40 cellular contexts compared by ENCODE assay signal in genomic region chr2:208854717-208855116, GRCh38.
"Had no signal": no experiment of that assay in that cellular context is flagged by ENCODE, and none has a peak within 500 bp of the region (broad histone marks: within the 10 kb centered on the region; RNA-seq: fewer than 3 reads in every experiment).

No MANE protein-coding gene starts in this region.

- H3K4me3 Mint-ChIP-seq: activated naive CD4-positive, alpha-beta T cell treated with anti-CD3 and anti-CD28 coated beads for 36 hours; activated naive CD4-positive, alpha-beta T cell treated with anti-CD3 and anti-CD28 coated beads, Interleukin-2, amount 10 ng/mL, durations not matched to agents 7 days and 5 days; activated naive CD4-positive, alpha-beta T cell treated with anti-CD3 and anti-CD28 coated beads, Interleukin-2, amount 50 U/mL, for 24 hours; activated naive CD8-positive, alpha-beta T cell; activated naive CD8-positive, alpha-beta T cell treated with anti-CD3 and anti-CD28 coated beads for 36 hours; activated naive CD8-positive, alpha-beta T cell treated with anti-CD3 and anti-CD28 coated beads, Interleukin-2, amount 10 ng/mL, durations not matched to agents 7 days and 5 days; activated naive CD8-positive, alpha-beta T cell treated with anti-CD3 and anti-CD28 coated beads, Interleukin-2, amount 50 U/mL, for 24 hours; activated T-cell treated with anti-CD3 and anti-CD28 coated beads, Interleukin-2, amount 50 U/mL, for 24 hours; activated T-cell treated with anti-CD3 and anti-CD28 coated beads, Interleukin-2, amount 50 U/mL, for 4 hours; activated T-cell treated with anti-CD3 and anti-CD28 coated beads, Interleukin-2, amount 50 U/mL, for 72 hours; activated T-helper 1 cell treated with anti-CD3 and anti-CD28 coated beads, Interleukin-12 subunit alpha, Interleukin-12 subunit beta, Interleukin-2, Interleukin-4 antibody, amounts not matched to agents 30 ng/mL and 10 ng/mL and 1 ng/mL, durations not matched to agents 14 hours and 24 hours and 36 hours; activated T-helper 17 cell treated with anti-CD3 and anti-CD28 coated beads, Interleukin-2, amount 50 U/mL, for 72 hours; brain; central memory CD8-positive, alpha-beta T cell had no signal

- H3K36me3 Mint-ChIP-seq: activated naive CD4-positive, alpha-beta T cell treated with anti-CD3 and anti-CD28 coated beads, Interleukin-2, amount 10 ng/mL, durations not matched to agents 7 days and 5 days; activated naive CD4-positive, alpha-beta T cell treated with anti-CD3 and anti-CD28 coated beads, Interleukin-2, amount 50 U/mL, for 24 hours; activated naive CD8-positive, alpha-beta T cell; activated naive CD8-positive, alpha-beta T cell treated with anti-CD3 and anti-CD28 coated beads, Interleukin-2, amount 10 ng/mL, durations not matched to agents 7 days and 5 days had no signal

- H3K4me1 Mint-ChIP-seq: activated naive CD4-positive, alpha-beta T cell treated with anti-CD3 and anti-CD28 coated beads, Interleukin-2, amount 10 ng/mL, durations not matched to agents 7 days and 5 days; activated naive CD4-positive, alpha-beta T cell treated with anti-CD3 and anti-CD28 coated beads, Interleukin-2, amount 50 U/mL, for 24 hours; activated naive CD8-positive, alpha-beta T cell treated with anti-CD3 and anti-CD28 coated beads for 36 hours; activated naive CD8-positive, alpha-beta T cell treated with anti-CD3 and anti-CD28 coated beads, Interleukin-2, amount 10 ng/mL, durations not matched to agents 7 days and 5 days; activated naive CD8-positive, alpha-beta T cell treated with anti-CD3 and anti-CD28 coated beads, Interleukin-2, amount 50 U/mL, for 24 hours; activated T-helper 17 cell treated with anti-CD3 and anti-CD28 coated beads, Interleukin-2, amount 50 U/mL, for 72 hours; brain; central memory CD8-positive, alpha-beta T cell had no signal

- H3K4me3 ChIP-seq: adrenal gland, ascending aorta, body of pancreas, breast epithelium, cardiac muscle cell had no signal

- H3K27ac Mint-ChIP-seq: activated naive CD4-positive, alpha-beta T cell treated with anti-CD3 and anti-CD28 coated beads for 36 hours; activated naive CD4-positive, alpha-beta T cell treated with anti-CD3 and anti-CD28 coated beads, Interleukin-2, amount 10 ng/mL, durations not matched to agents 7 days and 5 days; activated naive CD4-positive, alpha-beta T cell treated with anti-CD3 and anti-CD28 coated beads, Interleukin-2, amount 50 U/mL, for 24 hours; activated naive CD4-positive, alpha-beta T cell treated with anti-CD3 and anti-CD28 coated beads, Interleukin-2, amount 50 U/mL, for 72 hours; activated naive CD8-positive, alpha-beta T cell; activated naive CD8-positive, alpha-beta T cell treated with anti-CD3 and anti-CD28 coated beads for 36 hours; activated naive CD8-positive, alpha-beta T cell treated with anti-CD3 and anti-CD28 coated beads, Interleukin-2, amount 10 ng/mL, durations not matched to agents 7 days and 5 days; activated naive CD8-positive, alpha-beta T cell treated with anti-CD3 and anti-CD28 coated beads, Interleukin-2, amount 50 U/mL, for 24 hours; activated T-cell treated with anti-CD3 and anti-CD28 coated beads, Interleukin-2, amount 50 U/mL, for 24 hours; activated T-cell treated with anti-CD3 and anti-CD28 coated beads, Interleukin-2, amount 50 U/mL, for 72 hours; activated T-helper 1 cell treated with anti-CD3 and anti-CD28 coated beads, Interleukin-12 subunit alpha, Interleukin-12 subunit beta, Interleukin-2, Interleukin-4 antibody, amounts not matched to agents 30 ng/mL and 10 ng/mL and 1 ng/mL, durations not matched to agents 14 hours and 24 hours and 36 hours; activated T-helper 17 cell treated with anti-CD3 and anti-CD28 coated beads, Interleukin-2, amount 50 U/mL, for 72 hours; activated T-helper 2 cell treated with anti-CD3 and anti-CD28 coated beads, Interferon-gamma antibody, Interleukin-2, Interleukin-4, amounts not matched to agents 10 μg/mL and 5 μg/mL and 100 μg/mL, durations not matched to agents 14 hours and 24 hours and 36 hours; brain had no signal

- H3K27me3 ChIP-seq: adrenal gland, ascending aorta, body of pancreas, brain microvascular endothelial cell, breast epithelium, cardiac muscle cell had no signal

- H3K9me3 ChIP-seq: adrenal gland had no signal

- H3K27me3 Mint-ChIP-seq: activated naive CD4-positive, alpha-beta T cell treated with anti-CD3 and anti-CD28 coated beads, Interleukin-2, amount 10 ng/mL, durations not matched to agents 7 days and 5 days; activated naive CD4-positive, alpha-beta T cell treated with anti-CD3 and anti-CD28 coated beads, Interleukin-2, amount 50 U/mL, for 24 hours; activated naive CD8-positive, alpha-beta T cell; activated naive CD8-positive, alpha-beta T cell treated with anti-CD3 and anti-CD28 coated beads for 36 hours; activated naive CD8-positive, alpha-beta T cell treated with anti-CD3 and anti-CD28 coated beads, Interleukin-2, amount 50 U/mL, for 24 hours; activated T-cell treated with anti-CD3 and anti-CD28 coated beads, Interleukin-2, amount 50 U/mL, for 24 hours; activated T-helper 17 cell treated with anti-CD3 and anti-CD28 coated beads, Interleukin-2, amount 50 U/mL, for 72 hours; central memory CD8-positive, alpha-beta T cell had no signal

- H3K36me3 ChIP-seq: adrenal gland, ascending aorta, brain microvascular endothelial cell, breast epithelium, cardiac muscle cell had no signal

- DNase-seq: activated effector memory CD4-positive, alpha-beta T cell treated with anti-CD3 and anti-CD28 coated beads, Interleukin-2, amount 50 U/mL, for 16 hours; activated effector memory CD4-positive, alpha-beta T cell treated with Interleukin-2 at 50 U/mL for 16 hours; activated gamma-delta T cell; activated gamma-delta T cell treated with Interleukin-2 at 50 U/mL for 16 hours; activated naive CD4-positive, alpha-beta T cell; activated naive CD4-positive, alpha-beta T cell treated with anti-CD3 and anti-CD28 coated beads for 36 hours; activated naive CD4-positive, alpha-beta T cell treated with anti-CD3 and anti-CD28 coated beads, Interleukin-2, amount 10 ng/mL, durations not matched to agents 7 days and 5 days; activated naive CD4-positive, alpha-beta T cell treated with anti-CD3 and anti-CD28 coated beads, Interleukin-2, amount 50 U/mL, for 16 hours; activated naive CD4-positive, alpha-beta T cell treated with Interleukin-2 at 50 U/mL for 16 hours; activated naive CD8-positive, alpha-beta T cell treated with anti-CD3 and anti-CD28 coated beads for 36 hours; activated naive CD8-positive, alpha-beta T cell treated with anti-CD3 and anti-CD28 coated beads, Interleukin-2, amount 10 ng/mL, durations not matched to agents 7 days and 5 days; activated naive CD8-positive, alpha-beta T cell treated with anti-CD3 and anti-CD28 coated beads, Interleukin-2, amount 50 U/mL, for 24 hours; activated T-cell treated with anti-CD3 and anti-CD28 coated beads, Interleukin-2, amount 50 U/mL, for 1 hour; activated T-cell treated with anti-CD3 and anti-CD28 coated beads, Interleukin-2, amount 50 U/mL, for 24 hours; activated T-cell treated with anti-CD3 and anti-CD28 coated beads, Interleukin-2, amount 50 U/mL, for 4 hours; activated T-cell treated with anti-CD3 and anti-CD28 coated beads, Interleukin-2, amount 50 U/mL, for 48 hours; activated T-cell treated with anti-CD3 and anti-CD28 coated beads, Interleukin-2, amount 50 U/mL, for 72 hours; adrenal gland; amniotic stem cell; amygdala; anterior cingulate cortex; aorta; body of pancreas; brain microvascular endothelial cell; caudate nucleus; central memory CD4-positive, alpha-beta T cell; cerebellar nuclear complex had no signal

- H3K4me1 ChIP-seq: adrenal gland, ascending aorta, body of pancreas, breast epithelium had no signal

- FAIRE-seq: astrocyte, bronchial epithelial cell had no signal

- H3K27ac ChIP-seq: adrenal gland, ascending aorta, body of pancreas, brain microvascular endothelial cell, breast epithelium, cardiac muscle cell had no signal

- ATAC-seq: activated naive CD4-positive, alpha-beta T cell treated with anti-CD3 and anti-CD28 coated beads, Interleukin-2, amount 50 U/mL, for 72 hours; activated naive CD8-positive, alpha-beta T cell treated with anti-CD3 and anti-CD28 coated beads, Interleukin-2, amount 50 U/mL, for 24 hours; activated T-cell treated with anti-CD3 and anti-CD28 coated beads, Interleukin-2, amount 50 U/mL, for 4 hours; activated T-cell treated with anti-CD3 and anti-CD28 coated beads, Interleukin-2, amount 50 U/mL, for 72 hours; activated T-helper 17 cell treated with anti-CD3 and anti-CD28 coated beads, Interleukin-2, amount 50 U/mL, for 72 hours; body of pancreas had no signal
